ENCODE assay signal across 1 cellular context in genomic region chr9:114299286-114300152, GRCh38.
TF ChIP-seq lines count a peak whose summit lies in the region.

No MANE protein-coding gene starts in this region.

TF ChIP-seq in HepG2, 621 proteins besides CTCF, POLR2A, EP300 and RAD21:
- no peak for TF ChIP-seq HNF1B (CRISPR knock-in tag; IDR thresholded peaks at IDR 0.05)
- TF ChIP-seq ZNF768 (CRISPR knock-in tag; IDR thresholded peaks at IDR 0.05), result peak; percentile 26; the same call in 1 of the 2 replicates
